29 cellular contexts compared by ENCODE assay signal in the genomic region with DNA sequence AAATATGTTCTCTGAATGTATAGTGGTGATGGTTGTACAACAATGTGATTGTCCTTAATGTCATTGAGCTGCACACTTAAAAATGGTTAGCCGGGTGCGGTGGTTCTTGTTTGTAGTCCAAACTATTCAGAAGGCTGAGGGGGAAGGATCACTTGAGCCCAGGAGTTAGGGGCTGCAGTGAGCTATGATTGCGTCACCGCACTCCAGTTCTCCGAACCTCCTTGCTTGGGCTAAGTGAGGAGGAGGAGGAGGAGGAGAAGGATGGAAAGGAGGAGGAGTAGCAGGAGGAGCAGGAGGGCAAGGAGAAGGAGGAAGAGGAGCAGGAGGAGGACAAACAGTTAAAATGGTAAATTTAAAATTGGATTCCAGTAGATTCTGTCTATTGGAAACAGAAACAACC. TPM values are rescaled to one million over a fixed set of nuclear protein-coding genes. Genes with fewer than 3 reads are reported as not detected.
"Had no signal": no experiment of that assay in that cellular context is flagged by ENCODE, and none has a peak within 500 bp of the region (broad histone marks: within the 10 kb centered on the region; RNA-seq: fewer than 3 reads in every experiment).

No MANE protein-coding gene starts in this region.

- H3K9ac ChIP-seq: neural progenitor cell, parathyroid adenoma had no signal

- DNase-seq: natural killer cell; occipital lobe; ovary; posterior cingulate gyrus; psoas muscle; right cardiac atrium; spleen; stimulated activated CD4-positive, alpha-beta T cell treated with anti-CD3 and anti-CD28 coated beads, Interleukin-12 subunit alpha, Interleukin-12 subunit beta, amount 100 ng/mL, for 4 hours; stimulated activated CD4-positive, alpha-beta T cell treated with anti-CD3 and anti-CD28 coated beads, Interleukin-1b, Interleukin-23, amount 100 ng/mL, for 48 hours; stimulated activated CD4-positive, alpha-beta T cell treated with anti-CD3 and anti-CD28 coated beads, Interleukin-4, amount 100 ng/mL, for 1 hour; stimulated activated CD4-positive, alpha-beta T cell treated with anti-CD3 and anti-CD28 coated beads, Interleukin-4, amount 100 ng/mL, for 4 hours; stimulated activated CD8-positive, alpha-beta memory T cell treated with anti-CD3 and anti-CD28 coated beads, Interleukin-4, amount 100 ng/mL, for 48 hours; stimulated activated naive CD4-positive, alpha-beta T cell; stimulated activated naive CD8-positive, alpha-beta T cell treated with anti-CD3 and anti-CD28 coated beads, Interleukin-15, amount 100 ng/mL, for 72 hours; stimulated activated naive CD8-positive, alpha-beta T cell treated with anti-CD3 and anti-CD28 coated beads, Interleukin-15, Interleukin-2, amounts not matched to agents 100 U/mL and 50 U/mL, for 24 hours; substantia nigra; testis; tibial artery; transverse colon; upper lobe of right lung; uterus had no signal

- H3K36me3 ChIP-seq: neural progenitor cell, ovary, spleen, suprapubic skin, tibial artery, transverse colon, upper lobe of right lung, uterus had no signal

- H3K4me1 ChIP-seq: neural progenitor cell, parathyroid adenoma, psoas muscle, spleen, suprapubic skin, testis, transverse colon, uterus had no signal

- H2AFZ ChIP-seq: neural progenitor cell, parathyroid adenoma had no signal

- H3K9me3 ChIP-seq: ovary, psoas muscle, spleen, suprapubic skin, testis, tibial artery, transverse colon, upper lobe of right lung, uterus had no signal

- H3K79me2 ChIP-seq: parathyroid adenoma had no signal

- H3K4me2 ChIP-seq: neural progenitor cell, smooth muscle cell had no signal

- H3K27ac ChIP-seq: neural progenitor cell, ovary, parathyroid adenoma, psoas muscle, skin epidermis, spleen, suprapubic skin, testis, tibial artery, transverse colon, upper lobe of right lung, uterus had no signal

- H3K4me3 ChIP-seq: neural progenitor cell, ovary, psoas muscle, skin epidermis, smooth muscle cell, spleen, suprapubic skin, testis, tibial artery, transverse colon, upper lobe of right lung, uterus had no signal

- ATAC-seq: natural killer cell; psoas muscle; right cardiac atrium; sciatic nerve; stimulated activated memory B cell treated with anti-CD40 and anti-IgM and Interleukin-4, amounts not matched to agents 10 μg/mL and 1 μg/mL and 100 μg/mL, for 72 hours; stimulated activated naive CD8-positive, alpha-beta T cell treated with anti-CD3 and anti-CD28 coated beads, Interleukin-15, amount 100 ng/mL, for 72 hours; stimulated activated naive CD8-positive, alpha-beta T cell treated with anti-CD3 and anti-CD28 coated beads, Interleukin-15, Interleukin-2, amounts not matched to agents 100 U/mL and 50 U/mL, for 24 hours; upper lobe of right lung had no signal

- H3K27me3 ChIP-seq: neural progenitor cell, ovary, spleen, suprapubic skin, testis, tibial artery, transverse colon, upper lobe of right lung, uterus had no signal

RNA-seq across cellular contexts. Expression of a gene that starts 10.5 kb away (rescaled TPM):
- polyA plus RNA-seq: neural cell had no signal
